Comparison of ENCODE assay signal across 14 cellular contexts in the genomic region with DNA sequence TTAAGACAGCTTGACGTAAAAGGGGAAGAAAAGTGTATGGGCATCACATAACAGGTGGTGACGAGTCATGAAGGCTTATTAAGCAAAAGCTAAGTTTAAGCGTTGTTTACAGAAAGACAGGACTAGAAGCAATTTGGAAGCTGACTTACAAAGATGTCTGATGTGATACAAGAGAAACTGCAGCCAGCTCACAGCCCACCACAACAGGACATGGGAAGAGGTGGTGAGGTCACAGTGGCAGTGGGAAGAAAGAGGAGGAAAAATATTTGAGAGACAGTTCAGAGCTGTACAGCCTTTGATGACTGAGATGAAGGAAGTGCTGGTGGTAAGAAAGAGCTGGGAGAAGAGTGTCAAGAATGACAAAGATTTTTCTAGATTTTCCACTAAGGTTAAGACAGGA.
DNase-seq lines count a peak whose midpoint lies in the region; ATAC-seq and TF ChIP-seq lines count a peak whose summit lies in the region.
"Had no signal": no experiment of that assay in that cellular context is flagged by ENCODE, and none has a peak within 500 bp of the region (broad histone marks: within the 10 kb centered on the region; RNA-seq: fewer than 3 reads in every experiment).

No MANE protein-coding gene starts in this region.

- H3F3A ChIP-seq in OCI-LY1 (ENCODE audit: insufficient read depth, low read length), result no peaks in the 10 kb centered on the region

- H4K20me1 ChIP-seq in OCI-LY1 (ENCODE audit: insufficient read depth, low read length), result no peaks in the 10 kb centered on the region

- peaks cover 60% of the 10 kb centered on the region for H3K4me1 ChIP-seq in OCI-LY1 (ENCODE audit: insufficient read depth, low read length, severe bottlenecking)
- H3K4me1 ChIP-seq: parathyroid adenoma had no signal

- TF ChIP-seq CTCF in OCI-LY1 (IDR thresholded peaks at IDR 0.05; ENCODE audit: low read length), result no peak
- TF ChIP-seq CTCF in chondrocyte (IDR thresholded peaks at IDR 0.05), result no peak

- H3K4me1 Mint-ChIP-seq in activated naive CD4-positive, alpha-beta T cell treated with anti-CD3 and anti-CD28 coated beads, Interleukin-2, amount 10 ng/mL, durations not matched to agents 7 days and 5 days, result peaks cover 24% of the 10 kb centered on the region
- peaks cover 23% of the 10 kb centered on the region for H3K4me1 Mint-ChIP-seq in chondrocyte (ENCODE audit: low read depth)

- no peaks in the 10 kb centered on the region for H3K27me3 Mint-ChIP-seq in activated naive CD4-positive, alpha-beta T cell treated with anti-CD3 and anti-CD28 coated beads, Interleukin-2, amount 10 ng/mL, durations not matched to agents 7 days and 5 days
- H3K27me3 Mint-ChIP-seq in chondrocyte (ENCODE audit: low read depth), result no peaks in the 10 kb centered on the region
- H3K27me3 Mint-ChIP-seq: dendritic cell treated with granulocyte-macrophage colony-stimulating factor and Interleukin-4, amounts not matched to agents 40 ng/mL and 50 ng/mL, for 4 days; type B pancreatic cell had no signal

- no peaks in the 10 kb centered on the region for H3K27me3 ChIP-seq in OCI-LY1 (ENCODE audit: insufficient read depth, low read length)

- H3K9me2 ChIP-seq in OCI-LY1 (ENCODE audit: low read depth, low read length), result no peaks in the 10 kb centered on the region

- H3K9me3 Mint-ChIP-seq in activated naive CD4-positive, alpha-beta T cell treated with anti-CD3 and anti-CD28 coated beads, Interleukin-2, amount 50 U/mL, for 72 hours, result peaks cover 0 to 5% of the 10 kb centered on the region in 2 donors
- no peaks in the 10 kb centered on the region for H3K9me3 Mint-ChIP-seq in activated naive CD4-positive, alpha-beta T cell treated with anti-CD3 and anti-CD28 coated beads, Interleukin-2, amount 10 ng/mL, durations not matched to agents 7 days and 5 days
- H3K9me3 Mint-ChIP-seq in chondrocyte (ENCODE audit: low read depth), result no peaks in the 10 kb centered on the region
- H3K9me3 Mint-ChIP-seq: dendritic cell treated with granulocyte-macrophage colony-stimulating factor and Interleukin-4, amounts not matched to agents 40 ng/mL and 50 ng/mL, for 4 days; type B pancreatic cell had no signal

- H3K9me3 ChIP-seq in OCI-LY1 (ENCODE audit: low read length), result no peaks in the 10 kb centered on the region

- H3K36me3 ChIP-seq in OCI-LY1 (ENCODE audit: insufficient read depth, low read length), result no peaks in the 10 kb centered on the region

- H3K27ac Mint-ChIP-seq in activated naive CD4-positive, alpha-beta T cell treated with anti-CD3 and anti-CD28 coated beads, Interleukin-2, amount 50 U/mL, for 72 hours, result peak overlapping the region; percentile 0 to 45
- H3K27ac Mint-ChIP-seq in activated naive CD4-positive, alpha-beta T cell treated with anti-CD3 and anti-CD28 coated beads, Interleukin-2, amount 10 ng/mL, durations not matched to agents 7 days and 5 days, result no peak overlapping the region
- peak overlapping the region; percentile 60 for H3K27ac Mint-ChIP-seq in chondrocyte (ENCODE audit: unreplicated experiment)
- H3K27ac Mint-ChIP-seq: dendritic cell treated with granulocyte-macrophage colony-stimulating factor and Interleukin-4, amounts not matched to agents 40 ng/mL and 50 ng/mL, for 4 days; type B pancreatic cell had no signal

- H3K4me3 Mint-ChIP-seq in activated naive CD4-positive, alpha-beta T cell treated with anti-CD3 and anti-CD28 coated beads, Interleukin-2, amount 10 ng/mL, durations not matched to agents 7 days and 5 days, result no peak overlapping the region
- no peak overlapping the region for H3K4me3 Mint-ChIP-seq in chondrocyte (ENCODE audit: unreplicated experiment)
- H3K4me3 Mint-ChIP-seq: dendritic cell treated with granulocyte-macrophage colony-stimulating factor and Interleukin-4, amounts not matched to agents 40 ng/mL and 50 ng/mL, for 4 days; type B pancreatic cell had no signal

- ATAC-seq in activated naive CD4-positive, alpha-beta T cell treated with anti-CD3 and anti-CD28 coated beads, Interleukin-2, amount 50 U/mL, for 72 hours, result peak in 1 of 2 donors; percentile 40
- ATAC-seq in GM21515 (IDR thresholded peaks at IDR 0.05; ENCODE audit: unreplicated experiment), result no peak

- H3K4me3 ChIP-seq in OCI-LY1 (ENCODE audit: low read depth, low read length, poor library complexity, severe bottlenecking), result no peak overlapping the region
- H3K4me3 ChIP-seq: skin epidermis had no signal

- no peak for DNase-seq in activated naive CD4-positive, alpha-beta T cell treated with anti-CD3 and anti-CD28 coated beads, Interleukin-2, amount 50 U/mL, for 72 hours (ENCODE audit: low spot score in 2 of 2)
- no peak for DNase-seq in activated naive CD4-positive, alpha-beta T cell treated with anti-CD3 and anti-CD28 coated beads, Interleukin-2, amount 10 ng/mL, durations not matched to agents 7 days and 5 days
- DNase-seq in chondrocyte (ENCODE audit: low spot score) (no peak), NOMO-1 (lab: John Stamatoyannopoulos, UW; ENCODE audit: unreplicated experiment in 2 of 2) (no peak), HT-29 (ENCODE audit: low spot score) (no peak), nucleus accumbens (lab: John Stamatoyannopoulos, UW) (no peak)
- DNase-seq: hippocampal formation, Karpas-422 had no signal

- H3K9ac ChIP-seq in OCI-LY1 (ENCODE audit: low read length), result no peak overlapping the region; the same call in 1 of the 2 replicates
- H3K9ac ChIP-seq: parathyroid adenoma had no signal

- CTCF ChIA-PET in activated naive CD4-positive, alpha-beta T cell treated with anti-CD3 and anti-CD28 coated beads, Interleukin-2, amount 10 ng/mL, durations not matched to agents 7 days and 5 days (lab: Charles Lee), result no interaction called here

- H2AFZ ChIP-seq in OCI-LY1 (ENCODE audit: low read length), result no peak overlapping the region
- H2AFZ ChIP-seq: parathyroid adenoma had no signal

- H3K4me2 ChIP-seq in OCI-LY1 (ENCODE audit: low read length), result peak overlapping the region; percentile 12; the same call in 1 of the 2 replicates

- no peaks in the 10 kb centered on the region; the same call in 1 of the 2 replicates for H3K79me2 ChIP-seq in OCI-LY1 (ENCODE audit: insufficient read depth, low read length)
- H3K79me2 ChIP-seq: parathyroid adenoma had no signal

- H3K36me3 Mint-ChIP-seq in activated naive CD4-positive, alpha-beta T cell treated with anti-CD3 and anti-CD28 coated beads, Interleukin-2, amount 50 U/mL, for 72 hours, result peaks cover 4 to 5% of the 10 kb centered on the region in 2 donors
- H3K36me3 Mint-ChIP-seq in activated naive CD4-positive, alpha-beta T cell treated with anti-CD3 and anti-CD28 coated beads, Interleukin-2, amount 10 ng/mL, durations not matched to agents 7 days and 5 days, result peaks cover 12% of the 10 kb centered on the region
- peaks cover 2% of the 10 kb centered on the region for H3K36me3 Mint-ChIP-seq in chondrocyte (ENCODE audit: low read depth)

- peak overlapping the region; percentile 75 for H3K27ac ChIP-seq in OCI-LY1 (ENCODE audit: low read depth, low read length, poor library complexity, severe bottlenecking)
- H3K27ac ChIP-seq: parathyroid adenoma, skin epidermis had no signal
